14 cellular contexts compared by ENCODE assay signal in genomic region chr1:224846119-224846907, GRCh38.
DNase-seq lines count a peak whose midpoint lies in the region; TF ChIP-seq lines count a peak whose summit lies in the region.
"Had no signal": no experiment of that assay in that cellular context is flagged by ENCODE, and none has a peak within 500 bp of the region (broad histone marks: within the 10 kb centered on the region; RNA-seq: fewer than 3 reads in every experiment).

No MANE protein-coding gene starts in this region.

- peaks cover 10% of the 10 kb centered on the region for H3K4me1 Mint-ChIP-seq in endodermal cell

- peak overlapping the region; percentile 96 for H3K18ac ChIP-seq in mesendoderm (ENCODE audit: low read length)

- H3K27me3 ChIP-seq in HUES64 (ENCODE audit: insufficient read depth, low read length) (no peaks in the 10 kb centered on the region), endodermal cell (ENCODE audit: control insufficient read depth, insufficient read depth, low read length, poor library complexity, severe bottlenecking) (no peaks in the 10 kb centered on the region), mesendoderm (ENCODE audit: insufficient read depth, low read length, poor library complexity) (no peaks in the 10 kb centered on the region), Peyer's patch (no peaks in the 10 kb centered on the region)
- H3K27me3 ChIP-seq: BLaER1 had no signal

- no peaks in the 10 kb centered on the region for H3K79me2 ChIP-seq in mesendoderm (ENCODE audit: control insufficient read depth, insufficient read depth, low read length)

- no peaks in the 10 kb centered on the region for H3K27me3 Mint-ChIP-seq in endodermal cell (ENCODE audit: insufficient read depth)

- TF ChIP-seq POLR2A in Peyer's patch (IDR thresholded peaks at IDR 0.05), result no peak

- peak overlapping the region; percentile 40 for H3K56ac ChIP-seq in mesendoderm (ENCODE audit: low read length)

- H2BK120ac ChIP-seq in mesendoderm (ENCODE audit: low read depth, low read length), result peak overlapping the region; percentile 94

- WGBS in HUES64, result 71% methylated on average over 2 of the region's 2 CpGs
- 75 to 94% methylated on average over 2 of the region's 2 CpGs for WGBS in endodermal cell (ENCODE audit: insufficient coverage in 1 of 2, insufficient read length in 1 of 2), 2 experiments
- WGBS in mesendoderm (ENCODE audit: extremely low coverage, insufficient coverage, low lambda C conversion rate), result no CpG with 5 or more reads among the region's 2 CpGs

- H3K4me3 Mint-ChIP-seq in endodermal cell, result no peak overlapping the region

- peak overlapping the region; percentile 36 for H3K27ac Mint-ChIP-seq in endodermal cell

- no peak overlapping the region for H4K5ac ChIP-seq in mesendoderm (ENCODE audit: low read length)

- H3K9ac ChIP-seq in HUES64 (ENCODE audit: low read depth, low read length), result no peak overlapping the region
- no peak overlapping the region for H3K9ac ChIP-seq in endodermal cell (ENCODE audit: extremely low read depth, low read length, poor library complexity, severe bottlenecking)
- no peak overlapping the region for H3K9ac ChIP-seq in mesendoderm (ENCODE audit: low read length)
- H3K9ac ChIP-seq: BLaER1, GM23248 had no signal

- H3K27ac ChIP-seq in HUES64 (ENCODE audit: low read depth, low read length), result peak overlapping the region; percentile 95; the same call in 1 of the 2 replicates
- no peak overlapping the region for H3K27ac ChIP-seq in endodermal cell (ENCODE audit: low read depth, low read length)
- peak overlapping the region; percentile 98 for H3K27ac ChIP-seq in mesendoderm (ENCODE audit: low read depth, low read length)
- no peak overlapping the region for H3K27ac ChIP-seq in Peyer's patch
- H3K27ac ChIP-seq: 22Rv1, BLaER1, GM23248 had no signal

- peak overlapping the region; percentile 90 for H2BK5ac ChIP-seq in mesendoderm (ENCODE audit: low read length)

- H3K9me3 ChIP-seq in HUES64 (ENCODE audit: insufficient read depth, low read depth, low read length) (peaks cover 14% of the 10 kb centered on the region; the same call in 1 of the 2 replicates), endodermal cell (ENCODE audit: control insufficient read depth, low read length) (peaks cover 41% of the 10 kb centered on the region), Peyer's patch (no peaks in the 10 kb centered on the region)

- H3K9me3 Mint-ChIP-seq in endodermal cell, result peaks cover 14% of the 10 kb centered on the region

- H3K36me3 ChIP-seq in HUES64 (ENCODE audit: insufficient read depth, low read length) (no peaks in the 10 kb centered on the region), endodermal cell (ENCODE audit: control insufficient read depth, insufficient read depth, low read length) (no peaks in the 10 kb centered on the region), mesendoderm (ENCODE audit: control insufficient read depth, insufficient read depth, low read length) (no peaks in the 10 kb centered on the region), Peyer's patch (no peaks in the 10 kb centered on the region)
- H3K36me3 ChIP-seq: BLaER1, HAP-1 had no signal

- TF ChIP-seq CTCF in endodermal cell (conservative IDR thresholded peaks at IDR 0.05) (no peak), Peyer's patch (IDR thresholded peaks at IDR 0.05) (no peak)

- H3K36me3 Mint-ChIP-seq in endodermal cell (ENCODE audit: low read depth), result peaks cover 31% of the 10 kb centered on the region

- no peak overlapping the region for H3K4me2 ChIP-seq in mesendoderm (ENCODE audit: low read length)
- H3K4me2 ChIP-seq: BLaER1 had no signal

- peak overlapping the region; percentile 91 for H3K4ac ChIP-seq in mesendoderm (ENCODE audit: low read depth, low read length)

- H3K4me1 ChIP-seq in HUES64 (ENCODE audit: insufficient read depth, low read length), result peaks cover 4% of the 10 kb centered on the region; the same call in 1 of the 2 replicates
- H3K4me1 ChIP-seq in endodermal cell (ENCODE audit: control insufficient read depth, insufficient read depth, low read length), result no peaks in the 10 kb centered on the region
- H3K4me1 ChIP-seq in mesendoderm (ENCODE audit: control insufficient read depth, low read depth, low read length), result no peaks in the 10 kb centered on the region
- no peaks in the 10 kb centered on the region for H3K4me1 ChIP-seq in Peyer's patch
- H3K4me1 ChIP-seq: BLaER1, HAP-1 had no signal

- no peak overlapping the region for H3K23ac ChIP-seq in mesendoderm (ENCODE audit: low read length)

- H4K8ac ChIP-seq in mesendoderm (ENCODE audit: low read depth, low read length), result no peak overlapping the region

- peak overlapping the region; percentile 92 for H2AK5ac ChIP-seq in mesendoderm (ENCODE audit: low read length)

- H3K79me1 ChIP-seq in mesendoderm (ENCODE audit: low read length), result no peaks in the 10 kb centered on the region

- DNase-seq in NCI-H1694 treated with DMSO at 0.1 percent for 48 hours (lab: John Stamatoyannopoulos, UW), result peak; percentile 26
- DNase-seq in NCI-H1694 (lab: John Stamatoyannopoulos, UW), result no peak
- peak; percentile 57 for DNase-seq in endodermal cell
- peak; percentile 48 for DNase-seq in mesendoderm
- DNase-seq in RKO (ENCODE audit: low spot score), result no peak
- no peak for DNase-seq in Peyer's patch
- no peak for DNase-seq in T1000 (lab: John Stamatoyannopoulos, UW)
- DNase-seq: AML-193, DMS53, GM23248 had no signal

- no peak overlapping the region for H2BK15ac ChIP-seq in mesendoderm (replicated peaks; ENCODE audit: low read depth)

- H3K4me3 ChIP-seq in HUES64 (ENCODE audit: low read length) (no peak overlapping the region), endodermal cell (ENCODE audit: low read length) (peak overlapping the region; percentile 64), mesendoderm (ENCODE audit: low read length) (no peak overlapping the region), Peyer's patch (no peak overlapping the region)
- H3K4me3 ChIP-seq: BLaER1, GM23248, HAP-1 had no signal

Comparison
In these comparisons a context has a peak if more than half of its experiments do, and no peak if none do; other contexts are left out.
1. DNase-seq: peak in NCI-H1694 treated with DMSO at 0.1 percent for 48 hours (single experiment), endodermal cell (single experiment) and mesendoderm (single experiment); none in NCI-H1694 (single experiment), RKO (single experiment), Peyer's patch (0 of 3) and T1000 (single experiment).
2. H3K27ac ChIP-seq: peak in HUES64 (single experiment) and mesendoderm (single experiment); none in endodermal cell (single experiment) and Peyer's patch (0 of 4).